ENCODE assay signal across 13 cellular contexts in genomic region chr15:36358094-36358961, GRCh38.
DNase-seq lines count a peak whose midpoint lies in the region; FAIRE-seq and TF ChIP-seq lines count a peak whose summit lies in the region.
"Had no signal": no experiment of that assay in that cellular context is flagged by ENCODE, and none has a peak within 500 bp of the region (broad histone marks: within the 10 kb centered on the region; RNA-seq: fewer than 3 reads in every experiment).

No MANE protein-coding gene starts in this region.

- peak overlapping the region; percentile 62 for H3K4me2 ChIP-seq in astrocyte (ENCODE audit: low read length)

- peak; percentile 78 for FAIRE-seq in astrocyte (lab: Jason Lieb, UNC)
- no peak for FAIRE-seq in D721Med (lab: Jason Lieb, UNC)
- no peak for FAIRE-seq in GM19239 (lab: Jason Lieb, UNC)
- FAIRE-seq: HTR-8/SVneo had no signal

- H2AFZ ChIP-seq in astrocyte (ENCODE audit: low read depth, low read length), result peak overlapping the region; percentile 19

- H4K20me1 ChIP-seq in astrocyte (ENCODE audit: insufficient read depth, low read length), result no peaks in the 10 kb centered on the region

- no peaks in the 10 kb centered on the region for H3K36me3 Mint-ChIP-seq in astrocyte (ENCODE audit: low read depth, unreplicated experiment)

- peak; percentile 80 for DNase-seq in A172 (ENCODE audit: low spot score)
- DNase-seq in LHCN-M2 (ENCODE audit: low read depth), result peak; percentile 89
- DNase-seq in astrocyte (ENCODE audit: low read depth), result peak; percentile 95
- peak; percentile 40 for DNase-seq in left kidney (ENCODE audit: low read depth, low spot score)
- DNase-seq in activated CD8-positive, alpha-beta memory T cell treated with anti-CD3 and anti-CD28 coated beads, Interleukin-2, amount 50 U/mL, for 48 hours, result no peak
- DNase-seq in D721Med (ENCODE audit: insufficient read length, low spot score), result no peak
- DNase-seq in activated CD4-positive, alpha-beta T cell treated with anti-CD3 and anti-CD28 coated beads for 1 hour, result no peak
- no peak for DNase-seq in GM19239 (ENCODE audit: insufficient read length, low spot score)
- DNase-seq: activated effector memory CD4-positive, alpha-beta T cell treated with anti-CD3 and anti-CD28 coated beads, Interleukin-2, amount 50 U/mL, for 16 hours; mucosa of descending colon; stimulated activated CD4-positive, alpha-beta T cell treated with anti-CD3 and anti-CD28 coated beads, Interleukin-2, amount 100 ng/mL, for 48 hours; upper lobe of left lung had no signal

- H3K27ac ChIP-seq in astrocyte (ENCODE audit: low read depth, low read length), result peak overlapping the region; percentile 78

- peaks cover 57% of the 10 kb centered on the region for H3K4me1 Mint-ChIP-seq in astrocyte (ENCODE audit: low read depth, unreplicated experiment)

- H3K4me1 ChIP-seq in astrocyte (ENCODE audit: insufficient read depth, low read length), result peaks cover 46% of the 10 kb centered on the region

- H3K9ac ChIP-seq in astrocyte (ENCODE audit: low read length), result peak overlapping the region; percentile 53

- H3K36me3 ChIP-seq in astrocyte (ENCODE audit: insufficient read depth, low read length), result no peaks in the 10 kb centered on the region
- H3K36me3 ChIP-seq: upper lobe of left lung had no signal

- H3K9me3 ChIP-seq in astrocyte (ENCODE audit: insufficient read depth, low read depth, low read length), result no peaks in the 10 kb centered on the region
- H3K9me3 ChIP-seq: mucosa of descending colon, upper lobe of left lung had no signal

- no peaks in the 10 kb centered on the region for H3K9me3 Mint-ChIP-seq in astrocyte (ENCODE audit: unreplicated experiment)

- TF ChIP-seq CTCF in astrocyte (IDR thresholded peaks at IDR 0.05; ENCODE audit: insufficient read depth, low read depth, low read length), result no peak
- no peak for TF ChIP-seq CTCF in D721Med (IDR thresholded peaks at IDR 0.05; ENCODE audit: insufficient read depth, missing control alignments)

- peak overlapping the region; percentile 95 for H3K27ac Mint-ChIP-seq in astrocyte (ENCODE audit: unreplicated experiment)

- peak overlapping the region; percentile 15 for H3K4me3 ChIP-seq in astrocyte (ENCODE audit: insufficient read depth, low read depth, low read length)
- H3K4me3 ChIP-seq: mucosa of descending colon, upper lobe of left lung had no signal

- no peaks in the 10 kb centered on the region for H3K27me3 Mint-ChIP-seq in astrocyte (ENCODE audit: low read depth, unreplicated experiment)

- peak overlapping the region; percentile 69 for H3K4me3 Mint-ChIP-seq in astrocyte (ENCODE audit: unreplicated experiment)

- H3K27me3 ChIP-seq in astrocyte (ENCODE audit: insufficient read depth, low read length), result no peaks in the 10 kb centered on the region
- H3K27me3 ChIP-seq: upper lobe of left lung had no signal

- no peaks in the 10 kb centered on the region for H3K79me2 ChIP-seq in astrocyte (ENCODE audit: insufficient read depth, low read length)

Comparison
In these comparisons a context has a peak if more than half of its experiments do, and no peak if none do; other contexts are left out.
1. DNase-seq: peak in A172 (single experiment), LHCN-M2 (single experiment), astrocyte (single experiment) and left kidney (single experiment); none in activated CD8-positive, alpha-beta memory T cell treated with anti-CD3 and anti-CD28 coated beads, Interleukin-2, amount 50 U/mL, for 48 hours (single experiment), D721Med (single experiment), activated CD4-positive, alpha-beta T cell treated with anti-CD3 and anti-CD28 coated beads for 1 hour (single experiment) and GM19239 (single experiment).